ENCODE assay signal across 8 cellular contexts in genomic region chr3:33115024-33115768, GRCh38. TPM values are rescaled to one million over a fixed set of nuclear protein-coding genes. Genes with fewer than 3 reads are reported as not detected.
DNase-seq lines count a peak whose midpoint lies in the region; ATAC-seq and FAIRE-seq lines count a peak whose summit lies in the region.

No MANE protein-coding gene starts in this region.

- peaks cover 31 to 69% (median 43%) of the 10 kb centered on the region in 4 donors for H3K4me1 Mint-ChIP-seq in CD4-positive, CD25-positive, alpha-beta regulatory T cell
- H3K4me1 Mint-ChIP-seq in activated CD4-positive, alpha-beta memory T cell treated with anti-CD3 and anti-CD28 coated beads for 36 hours (ENCODE audit: low read depth) = peaks cover 59% of the 10 kb centered on the region

- peaks cover 8% of the 10 kb centered on the region for H3K36me3 ChIP-seq in CD4-positive, CD25-positive, alpha-beta regulatory T cell (ENCODE audit: control insufficient read depth, insufficient read depth, low read length)
- peaks cover 5% of the 10 kb centered on the region for H3K36me3 ChIP-seq in HUES6 (ENCODE audit: control insufficient read depth, insufficient read depth, low read length)
- H3K36me3 ChIP-seq in neuron (ENCODE audit: insufficient read depth, low read length) = no peaks in the 10 kb centered on the region

- H3K9me3 Mint-ChIP-seq in CD4-positive, CD25-positive, alpha-beta regulatory T cell = peaks cover 0 to 2% (median 0%) of the 10 kb centered on the region in 7 donors
- H3K9me3 Mint-ChIP-seq in activated CD4-positive, alpha-beta memory T cell treated with anti-CD3 and anti-CD28 coated beads for 36 hours = no peaks in the 10 kb centered on the region

- H3K9me3 ChIP-seq in CD4-positive, CD25-positive, alpha-beta regulatory T cell (ENCODE audit: control insufficient read depth in 2 of 2, low read length in 2 of 2) = no peaks in the 10 kb centered on the region
- peaks cover 5% of the 10 kb centered on the region; the same call in 1 of the 2 replicates for H3K9me3 ChIP-seq in HUES6 (ENCODE audit: control insufficient read depth, insufficient read depth, low read depth, low read length)
- no peaks in the 10 kb centered on the region for H3K9me3 ChIP-seq in neuron (ENCODE audit: low read length)

- peak overlapping the region; percentile 92 to 98 (median 94) for H3K4me3 Mint-ChIP-seq in CD4-positive, CD25-positive, alpha-beta regulatory T cell
- H3K4me3 Mint-ChIP-seq in activated CD4-positive, alpha-beta memory T cell treated with anti-CD3 and anti-CD28 coated beads for 36 hours = peak overlapping the region; percentile 53

- H3K4me3 ChIP-seq in CD4-positive, CD25-positive, alpha-beta regulatory T cell (ENCODE audit: low read depth, low read length) = peak overlapping the region; percentile 56
- H3K4me3 ChIP-seq in HUES6 (ENCODE audit: low read depth, low read length) (peak overlapping the region; percentile 78), neuron (ENCODE audit: low read length) (peak overlapping the region; percentile 71)

- H3K27ac ChIP-seq in CD4-positive, CD25-positive, alpha-beta regulatory T cell (ENCODE audit: insufficient read depth, low read length, poor library complexity, severe bottlenecking) = peak overlapping the region; percentile 78
- no peak overlapping the region for H3K27ac ChIP-seq in HUES6 (ENCODE audit: low read depth, low read length)

- no peak overlapping the region for H2AFZ ChIP-seq in neuron (ENCODE audit: low read depth, low read length)

- H3K27me3 ChIP-seq in CD4-positive, CD25-positive, alpha-beta regulatory T cell (ENCODE audit: control insufficient read depth, insufficient read depth, low read length) = no peaks in the 10 kb centered on the region
- H3K27me3 ChIP-seq in HUES6 (ENCODE audit: control insufficient read depth, insufficient read depth, low read length) = no peaks in the 10 kb centered on the region
- no peaks in the 10 kb centered on the region for H3K27me3 ChIP-seq in neuron (ENCODE audit: insufficient read depth, low read length)

- CTCF ChIA-PET in activated CD4-positive, alpha-beta memory T cell treated with anti-CD3 and anti-CD28 coated beads for 36 hours (lab: Charles Lee) = interaction anchor here (0.8 to 6.4 kb wide), 4 partner anchors 14 to 41 kb away, joined by 3 to 53 read pairs (median 4); no protein-coding TSS in a partner anchor

- H3K36me3 Mint-ChIP-seq in CD4-positive, CD25-positive, alpha-beta regulatory T cell = peaks cover 4% of the 10 kb centered on the region
- no peaks in the 10 kb centered on the region for H3K36me3 Mint-ChIP-seq in activated CD4-positive, alpha-beta memory T cell treated with anti-CD3 and anti-CD28 coated beads for 36 hours

- H3K27ac Mint-ChIP-seq in CD4-positive, CD25-positive, alpha-beta regulatory T cell = peak overlapping the region; percentile 66 to 92 (median 74)
- H3K27ac Mint-ChIP-seq in activated CD4-positive, alpha-beta memory T cell treated with anti-CD3 and anti-CD28 coated beads for 36 hours = no peak overlapping the region

- intact Hi-C loops in activated CD4-positive, alpha-beta memory T cell treated with anti-CD3 and anti-CD28 coated beads for 36 hours (cut with micrococcal nuclease) = loop anchor here (1.0 to 10.0 kb wide), 5 partner anchors 9 to 680 kb away; partner anchors contain the start of genes CNOT10, DYNC1LI1 and PDCD6IP

- no peaks in the 10 kb centered on the region for H3K27me3 Mint-ChIP-seq in CD4-positive, CD25-positive, alpha-beta regulatory T cell
- H3K27me3 Mint-ChIP-seq in activated CD4-positive, alpha-beta memory T cell treated with anti-CD3 and anti-CD28 coated beads for 36 hours = no peaks in the 10 kb centered on the region

- DNase-seq in CD4-positive, CD25-positive, alpha-beta regulatory T cell = no peak
- DNase-seq in activated CD4-positive, alpha-beta memory T cell treated with anti-CD3 and anti-CD28 coated beads for 36 hours = no peak
- DNase-seq in frontal cortex (ENCODE audit: low spot score in 2 of 2) = peak; percentile 34 to 49

- H3K4me1 ChIP-seq in CD4-positive, CD25-positive, alpha-beta regulatory T cell (ENCODE audit: control insufficient read depth, insufficient read depth, low read length, poor library complexity, severe bottlenecking) = peaks cover 35% of the 10 kb centered on the region
- H3K4me1 ChIP-seq in HUES6 (ENCODE audit: control insufficient read depth, insufficient read depth, low read length) (0 out of 2 replicates have a peak, but pooled peaks cover 7% of the 10 kb centered on the region), neuron (ENCODE audit: insufficient read depth, low read length) (peaks cover 15% of the 10 kb centered on the region)

- no peak for ATAC-seq in CD4-positive, CD25-positive, alpha-beta regulatory T cell (ENCODE audit: low read depth in 2 of 2)
- ATAC-seq in GM21576 (IDR thresholded peaks at IDR 0.05; ENCODE audit: unreplicated experiment) (no peak), GM19467 (IDR thresholded peaks at IDR 0.05; ENCODE audit: unreplicated experiment) (no peak), HG03378 (IDR thresholded peaks at IDR 0.05; ENCODE audit: unreplicated experiment) (no peak)

- POLR2A ChIA-PET in activated CD4-positive, alpha-beta memory T cell treated with anti-CD3 and anti-CD28 coated beads for 36 hours (lab: Charles Lee) = interaction anchor here (0.7 to 2.1 kb wide), 3 partner anchors 20 to 683 kb away, joined by 3 to 8 read pairs (median 3); partner anchors contain the start of gene PDCD6IP

- FAIRE-seq in frontal cortex (lab: Jason Lieb, UNC) = no peak

- H3K9ac ChIP-seq in HUES6 (ENCODE audit: low read length) = peak overlapping the region; percentile 41

RNA-seq across cellular contexts. Expression of gene CRTAP, which starts 1.4 kb away (rescaled TPM):
- total RNA-seq in CD4-positive, CD25-positive, alpha-beta regulatory T cell = 44.0 TPM
- polyA plus RNA-seq in CD4-positive, CD25-positive, alpha-beta regulatory T cell = 100 to 1,000 TPM in 2 of 4 donors, 10 to 100 TPM in 2; 91.0 to 112 (median 98.8) TPM
- 10 to 100 TPM; 57.6 to 60.0 TPM for total RNA-seq in activated CD4-positive, alpha-beta memory T cell treated with anti-CD3 and anti-CD28 coated beads for 36 hours
- 9.8 TPM for total RNA-seq in frontal cortex

RNA-seq across cellular contexts. Expression of gene GLB1, which starts 18.2 kb away (rescaled TPM):
- total RNA-seq in CD4-positive, CD25-positive, alpha-beta regulatory T cell = 42.2 TPM
- polyA plus RNA-seq in CD4-positive, CD25-positive, alpha-beta regulatory T cell = 10 to 100 TPM; 52.7 to 73.2 (median 63.8) TPM
- 10 to 100 TPM; 47.2 to 52.0 TPM for total RNA-seq in activated CD4-positive, alpha-beta memory T cell treated with anti-CD3 and anti-CD28 coated beads for 36 hours
- 11.4 TPM for total RNA-seq in frontal cortex

RNA-seq across cellular contexts. Expression of gene TMPPE, which starts 18.2 kb away (rescaled TPM):
- 11.3 TPM for total RNA-seq in CD4-positive, CD25-positive, alpha-beta regulatory T cell
- polyA plus RNA-seq in CD4-positive, CD25-positive, alpha-beta regulatory T cell = 1 to 10 TPM in 3 of 4 donors, under 1 TPM in 1; 0.99 to 2.0 (median 1.9) TPM
- 1 to 10 TPM; 6.0 to 6.2 TPM for total RNA-seq in activated CD4-positive, alpha-beta memory T cell treated with anti-CD3 and anti-CD28 coated beads for 36 hours
- 2.9 TPM for total RNA-seq in frontal cortex

Comparison
In these comparisons a context has a peak if more than half of its experiments do, and no peak if none do; other contexts are left out.
1. DNase-seq: peak in frontal cortex (2 of 2); none in CD4-positive, CD25-positive, alpha-beta regulatory T cell (0 of 3) and activated CD4-positive, alpha-beta memory T cell treated with anti-CD3 and anti-CD28 coated beads for 36 hours (single experiment).
2. Peak in every context shown above with its lines, with median percentiles within 50 percentile points of each other: H3K4me3 ChIP-seq.